ENCODE assay signal across 14 cellular contexts in the genomic region with DNA sequence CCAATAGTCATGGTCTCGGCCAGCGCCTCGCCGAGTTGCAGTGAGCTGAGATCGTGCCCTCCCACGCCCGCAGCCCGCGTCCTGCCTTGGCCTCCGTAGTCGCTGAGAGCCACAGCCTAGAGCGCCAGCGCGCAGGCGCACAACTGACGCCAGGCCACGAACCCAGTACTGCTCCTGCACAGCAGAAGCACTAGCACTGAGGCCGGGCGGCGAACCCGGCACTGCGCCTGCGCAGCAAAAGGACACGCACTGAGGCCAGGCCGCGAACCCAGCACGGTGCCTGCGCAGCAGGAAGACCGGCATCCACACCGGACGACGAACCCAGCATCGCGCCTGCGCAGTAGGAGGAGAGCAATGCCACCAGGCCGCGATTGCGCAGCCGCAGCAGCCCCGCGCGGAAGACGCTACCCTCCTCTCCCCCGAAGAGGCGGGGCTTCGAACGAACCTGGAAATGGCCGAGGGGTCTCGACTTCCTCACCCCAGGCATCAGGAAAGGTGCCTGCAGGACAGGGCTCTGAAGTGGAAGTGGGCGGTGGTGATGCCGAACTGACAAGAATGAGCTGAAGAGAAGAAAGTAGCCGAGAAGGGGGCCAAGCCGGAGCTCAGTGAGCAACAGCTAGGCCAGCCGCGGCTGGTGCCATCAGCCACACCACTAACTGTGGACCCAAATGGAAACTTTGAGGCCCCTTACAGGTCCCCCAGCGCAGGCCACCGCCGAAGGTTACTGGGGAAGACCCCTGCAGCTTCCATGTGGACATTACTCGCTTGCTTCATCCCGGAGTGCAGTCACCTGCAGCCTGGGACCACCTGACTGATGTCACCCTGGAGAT. TPM values are rescaled to one million over a fixed set of nuclear protein-coding genes. Genes with fewer than 3 reads are reported as not detected.
DNase-seq lines count a peak whose midpoint lies in the region; ATAC-seq, FAIRE-seq and TF ChIP-seq lines count a peak whose summit lies in the region.
"Had no signal": no experiment of that assay in that cellular context is flagged by ENCODE, and none has a peak within 500 bp of the region (broad histone marks: within the 10 kb centered on the region; RNA-seq: fewer than 3 reads in every experiment).

No MANE protein-coding gene starts in this region.

- peak overlapping the region; percentile 13 for H3K4me3 Mint-ChIP-seq in activated B cell treated with CpG ODN at 0.5 μM for 24 hours

- dilution Hi-C loops in keratinocyte (cut with MboI; ENCODE audit: extremely low pct_ligation_motif_present, low sequenced_read_pairs), result no loop called here

- H3K36me3 Mint-ChIP-seq in activated B cell treated with CpG ODN at 0.5 μM for 24 hours (ENCODE audit: low read depth), result no peaks in the 10 kb centered on the region

- intact Hi-C loops in activated B cell treated with CpG ODN at 0.5 μM for 24 hours (cut with micrococcal nuclease), result no loop called here

- POLR2A ChIA-PET in activated B cell treated with CpG ODN at 0.5 μM for 24 hours (lab: Charles Lee), result no interaction called here

- no peaks in the 10 kb centered on the region for H3K9me3 ChIP-seq in keratinocyte (ENCODE audit: control insufficient read depth, low read depth, low read length)

- H3K4me3 ChIP-seq in cardiac fibroblast (replicated peaks in 1 of 2; ENCODE audit: low read depth in 2 of 2, low read length in 2 of 2) (peak overlapping the region; percentile 10 to 24), keratinocyte (ENCODE audit: control insufficient read depth in 2 of 3, extremely low read depth in 1 of 3, insufficient read depth in 2 of 3, low read depth in 1 of 3, low read length in 3 of 3) (peak overlapping the region in 1 of 3 experiments; percentile 7)

- no peaks in the 10 kb centered on the region for H3K9me1 ChIP-seq in keratinocyte (ENCODE audit: control insufficient read depth, extremely low read depth, insufficient read depth, low read length)

- no peaks in the 10 kb centered on the region for H4K20me1 ChIP-seq in keratinocyte (ENCODE audit: control insufficient read depth, extremely low read depth, insufficient read depth, low read length)

- CTCF ChIA-PET in activated B cell treated with CpG ODN at 0.5 μM for 24 hours (lab: Charles Lee), result no interaction called here

- H3K27me3 Mint-ChIP-seq in activated B cell treated with CpG ODN at 0.5 μM for 24 hours, result peaks cover 40% of the 10 kb centered on the region

- no peak for FAIRE-seq in keratinocyte (lab: Jason Lieb, UNC)

- no peaks in the 10 kb centered on the region for H3K4me1 Mint-ChIP-seq in activated B cell treated with CpG ODN at 0.5 μM for 24 hours

- no peaks in the 10 kb centered on the region for H3K4me1 ChIP-seq in keratinocyte (ENCODE audit: control insufficient read depth, extremely low read depth, insufficient read depth, low read length)

- H2AFZ ChIP-seq in keratinocyte (ENCODE audit: control insufficient read depth, low read length), result peak overlapping the region; percentile 52

- no peak for ATAC-seq in activated B cell treated with CpG ODN at 0.5 μM for 24 hours (ENCODE audit: low read depth)
- ATAC-seq in HG02623 (IDR thresholded peaks at IDR 0.05; ENCODE audit: unreplicated experiment), result no peak
- ATAC-seq in GM18907 (IDR thresholded peaks at IDR 0.05; ENCODE audit: unreplicated experiment), result no peak
- ATAC-seq: left colon had no signal

- H3K27me3 ChIP-seq in keratinocyte (ENCODE audit: control insufficient read depth, extremely low read depth, insufficient read depth, low read length), result peaks cover 2% of the 10 kb centered on the region

- no peaks in the 10 kb centered on the region for H3K79me2 ChIP-seq in keratinocyte (ENCODE audit: control insufficient read depth, insufficient read depth, low read length)

- H3K9ac ChIP-seq in keratinocyte (ENCODE audit: control insufficient read depth, extremely low read depth, insufficient read depth, low read length), result no peak overlapping the region

- DNase-seq in activated B cell treated with CpG ODN at 0.5 μM for 24 hours (peak; percentile 3), cardiac fibroblast (ENCODE audit: low read depth in 2 of 2) (peak; percentile 34 to 44), keratinocyte (ENCODE audit: low read depth, low spot score) (no peak), GM03348 (ENCODE audit: low spot score) (no peak), AG08396 (ENCODE audit: low spot score) (no peak)
- peak; percentile 23 to 43 for DNase-seq in stimulated activated CD4-positive, alpha-beta T cell treated with anti-CD3 and anti-CD28 coated beads, Interleukin-4, amount 100 ng/mL, for 4 hours
- DNase-seq: NCI-H2029 treated with DMSO at 0.1 percent for 48 hours had no signal

- H3K9me3 Mint-ChIP-seq in activated B cell treated with CpG ODN at 0.5 μM for 24 hours, result peaks cover 2% of the 10 kb centered on the region

- no peak for TF ChIP-seq CTCF in activated B cell treated with CpG ODN at 0.5 μM for 24 hours (IDR thresholded peaks at IDR 0.05)
- no peak for TF ChIP-seq CTCF in cardiac fibroblast (IDR thresholded peaks at IDR 0.05; ENCODE audit: low read depth, low read length)
- TF ChIP-seq CTCF in keratinocyte (optimal IDR thresholded peaks at IDR 0.05 in 1 of 3, IDR thresholded peaks at IDR 0.05 in 1 of 3, conservative IDR thresholded peaks at IDR 0.05 in 1 of 3; ENCODE audit: extremely low read depth in 1 of 3, insufficient read depth in 2 of 3, low read length in 3 of 3), result no peak

- H3K27ac ChIP-seq in keratinocyte (ENCODE audit: control insufficient read depth, insufficient read depth, low read length), result no peak overlapping the region

- H3K27ac Mint-ChIP-seq in activated B cell treated with CpG ODN at 0.5 μM for 24 hours, result no peak overlapping the region

- no peaks in the 10 kb centered on the region for H3K36me3 ChIP-seq in keratinocyte (ENCODE audit: control insufficient read depth in 2 of 2, extremely low read depth in 1 of 2, insufficient read depth in 2 of 2, low read length in 2 of 2)

- H3K4me2 ChIP-seq in keratinocyte (ENCODE audit: control insufficient read depth, extremely low read depth, insufficient read depth, low read depth, low read length), result no peak overlapping the region

RNA-seq across cellular contexts. Expression of a gene that starts 7.5 kb away (rescaled TPM):
- not detected in 2 replicates for total RNA-seq in activated B cell treated with CpG ODN at 0.5 μM for 24 hours
- polyA plus RNA-seq in keratinocyte, result not detected in 3 replicates
- polyA plus RNA-seq in keratinocyte (2011; ENCODE audit: low read depth), result not detected
- polyA plus RNA-seq in keratinocyte (2011; cell fraction: cytosol; rRNA removed), result not detected in 2 replicates
- not detected in 2 replicates for polyA plus RNA-seq in keratinocyte (2011; cell fraction: nucleus; rRNA removed)
- 0.17 TPM in 1 of 2 replicates, not detected in the other for polyA plus RNA-seq in keratinocyte (2012; ENCODE audit: low replicate concordance)
- not detected in 3 replicates for polyA minus RNA-seq in keratinocyte
- polyA minus RNA-seq in keratinocyte (2011; cell fraction: cytosol; rRNA and poly(A)+ RNA removed), result not detected
- not detected in 2 replicates for polyA minus RNA-seq in keratinocyte (2011; cell fraction: nucleus; rRNA and poly(A)+ RNA removed)
- total RNA-seq: activated CD8-positive, alpha-beta memory T cell treated with anti-CD3 and anti-CD28 coated beads for 36 hours; Daoy had no signal

RNA-seq across cellular contexts. Expression of a gene that starts 24.5 kb away (rescaled TPM):
- total RNA-seq in activated B cell treated with CpG ODN at 0.5 μM for 24 hours, result not detected in 2 replicates
- polyA plus RNA-seq in keratinocyte, result not detected in 3 replicates
- not detected for polyA plus RNA-seq in keratinocyte (2011; ENCODE audit: low read depth)
- not detected in 2 replicates for polyA plus RNA-seq in keratinocyte (2011; cell fraction: cytosol; rRNA removed)
- not detected in 2 replicates for polyA plus RNA-seq in keratinocyte (2011; cell fraction: nucleus; rRNA removed)
- not detected in 2 replicates for polyA plus RNA-seq in keratinocyte (2012; ENCODE audit: low replicate concordance)
- not detected in 3 replicates for polyA minus RNA-seq in keratinocyte
- polyA minus RNA-seq in keratinocyte (2011; cell fraction: cytosol; rRNA and poly(A)+ RNA removed), result not detected
- not detected in 2 replicates for polyA minus RNA-seq in keratinocyte (2011; cell fraction: nucleus; rRNA and poly(A)+ RNA removed)

RNA-seq across cellular contexts. Expression of a gene that starts 28.3 kb away (rescaled TPM):
- not detected in 2 replicates for total RNA-seq in activated B cell treated with CpG ODN at 0.5 μM for 24 hours
- not detected in 3 replicates for polyA plus RNA-seq in keratinocyte
- not detected for polyA plus RNA-seq in keratinocyte (2011; ENCODE audit: low read depth)
- not detected in 2 replicates for polyA plus RNA-seq in keratinocyte (2011; cell fraction: cytosol; rRNA removed)
- not detected in 2 replicates for polyA plus RNA-seq in keratinocyte (2011; cell fraction: nucleus; rRNA removed)
- polyA plus RNA-seq in keratinocyte (2012; ENCODE audit: low replicate concordance), result 0.14 and 0.28 TPM in 2 replicates
- polyA minus RNA-seq in keratinocyte, result not detected in 3 replicates
- polyA minus RNA-seq in keratinocyte (2011; cell fraction: cytosol; rRNA and poly(A)+ RNA removed), result not detected
- not detected in 2 replicates for polyA minus RNA-seq in keratinocyte (2011; cell fraction: nucleus; rRNA and poly(A)+ RNA removed)
- total RNA-seq: activated CD8-positive, alpha-beta memory T cell treated with anti-CD3 and anti-CD28 coated beads for 36 hours; Daoy; left colon; skeletal muscle tissue; temporal lobe had no signal

Comparison
In these comparisons a context has a peak if more than half of its experiments do, and no peak if none do; other contexts are left out.
1. DNase-seq: peak in activated B cell treated with CpG ODN at 0.5 μM for 24 hours (single experiment), cardiac fibroblast (2 of 2) and stimulated activated CD4-positive, alpha-beta T cell treated with anti-CD3 and anti-CD28 coated beads, Interleukin-4, amount 100 ng/mL, for 4 hours (2 of 2); none in keratinocyte (single experiment), GM03348 (single experiment) and AG08396 (single experiment).